16 cellular contexts compared by ENCODE assay signal in the genomic region with DNA sequence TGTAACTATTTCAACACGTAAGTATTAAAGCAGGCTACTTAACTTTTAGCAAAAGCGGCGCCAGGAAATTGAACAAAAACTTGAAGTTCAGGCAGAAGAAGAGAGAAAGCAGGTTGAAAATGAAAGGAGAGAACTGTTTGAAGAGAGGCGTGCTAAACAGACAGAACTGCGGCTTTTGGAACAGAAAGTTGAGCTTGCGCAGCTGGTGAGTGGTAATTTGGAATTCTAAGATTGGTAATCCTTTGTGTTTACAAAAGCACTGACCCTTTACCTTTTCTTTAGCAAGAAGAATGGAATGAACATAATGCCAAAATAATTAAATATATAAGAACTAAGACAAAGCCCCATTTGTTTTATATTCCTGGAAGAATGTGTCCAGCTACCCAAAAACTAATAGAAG. TPM values are rescaled to one million over a fixed set of nuclear protein-coding genes. Genes with fewer than 3 reads are reported as not detected.
DNase-seq lines count a peak whose midpoint lies in the region; ATAC-seq and TF ChIP-seq lines count a peak whose summit lies in the region.
"Had no signal": no experiment of that assay in that cellular context is flagged by ENCODE, and none has a peak within 500 bp of the region (broad histone marks: within the 10 kb centered on the region; RNA-seq: fewer than 3 reads in every experiment).

No MANE protein-coding gene starts in this region.

- intact Hi-C loops in left ventricle myocardium superior (cut with micrococcal nuclease): no loop called here

- H3K4me3 Mint-ChIP-seq in activated CD8-positive, alpha-beta memory T cell treated with anti-CD3 and anti-CD28 coated beads, Interleukin-2, amount 10 ng/mL, durations not matched to agents 7 days and 5 days: no peak overlapping the region
- peak overlapping the region; percentile 20; the same call in 1 of the 2 replicates for H3K4me3 Mint-ChIP-seq in HFFc6
- peak overlapping the region; percentile 47 for H3K4me3 Mint-ChIP-seq in activated naive CD8-positive, alpha-beta T cell treated with anti-CD3 and anti-CD28 coated beads for 36 hours
- peak overlapping the region; percentile 28 for H3K4me3 Mint-ChIP-seq in neural crest cell

- peak overlapping the region; percentile 22 for H3K27ac Mint-ChIP-seq in activated CD8-positive, alpha-beta memory T cell treated with anti-CD3 and anti-CD28 coated beads, Interleukin-2, amount 10 ng/mL, durations not matched to agents 7 days and 5 days
- H3K27ac Mint-ChIP-seq in HFFc6: peak overlapping the region; percentile 38
- H3K27ac Mint-ChIP-seq in activated naive CD8-positive, alpha-beta T cell treated with anti-CD3 and anti-CD28 coated beads for 36 hours: peak overlapping the region; percentile 13
- no peak overlapping the region for H3K27ac Mint-ChIP-seq in neural crest cell (ENCODE audit: unreplicated experiment)

- H3K27me3 Mint-ChIP-seq in activated CD8-positive, alpha-beta memory T cell treated with anti-CD3 and anti-CD28 coated beads, Interleukin-2, amount 10 ng/mL, durations not matched to agents 7 days and 5 days: no peaks in the 10 kb centered on the region
- peaks cover 3% of the 10 kb centered on the region for H3K27me3 Mint-ChIP-seq in HFFc6 (ENCODE audit: insufficient read depth)
- H3K27me3 Mint-ChIP-seq in activated naive CD8-positive, alpha-beta T cell treated with anti-CD3 and anti-CD28 coated beads for 36 hours: no peaks in the 10 kb centered on the region
- peaks cover 4% of the 10 kb centered on the region for H3K27me3 Mint-ChIP-seq in neural crest cell (ENCODE audit: low read depth)

- TF ChIP-seq CTCF in HFFc6 (IDR thresholded peaks at IDR 0.05) (no peak), neural crest cell (conservative IDR thresholded peaks at IDR 0.05) (no peak)

- peaks cover 40% of the 10 kb centered on the region for H3K4me1 Mint-ChIP-seq in activated CD8-positive, alpha-beta memory T cell treated with anti-CD3 and anti-CD28 coated beads, Interleukin-2, amount 10 ng/mL, durations not matched to agents 7 days and 5 days
- peaks cover 26% of the 10 kb centered on the region for H3K4me1 Mint-ChIP-seq in HFFc6 (ENCODE audit: low read depth)
- peaks cover 27% of the 10 kb centered on the region for H3K4me1 Mint-ChIP-seq in activated naive CD8-positive, alpha-beta T cell treated with anti-CD3 and anti-CD28 coated beads for 36 hours
- H3K4me1 Mint-ChIP-seq in neural crest cell: peaks cover 38% of the 10 kb centered on the region

- H3K36me3 Mint-ChIP-seq in activated CD8-positive, alpha-beta memory T cell treated with anti-CD3 and anti-CD28 coated beads, Interleukin-2, amount 10 ng/mL, durations not matched to agents 7 days and 5 days: peaks cover 53% of the 10 kb centered on the region
- peaks cover 44% of the 10 kb centered on the region for H3K36me3 Mint-ChIP-seq in HFFc6 (ENCODE audit: low read depth)
- peaks cover 53% of the 10 kb centered on the region for H3K36me3 Mint-ChIP-seq in activated naive CD8-positive, alpha-beta T cell treated with anti-CD3 and anti-CD28 coated beads for 36 hours
- H3K36me3 Mint-ChIP-seq in neural crest cell (ENCODE audit: low read depth): peaks cover 29% of the 10 kb centered on the region

- no peaks in the 10 kb centered on the region for H3K9me3 Mint-ChIP-seq in activated CD8-positive, alpha-beta memory T cell treated with anti-CD3 and anti-CD28 coated beads, Interleukin-2, amount 10 ng/mL, durations not matched to agents 7 days and 5 days (ENCODE audit: low read depth)
- no peaks in the 10 kb centered on the region for H3K9me3 Mint-ChIP-seq in HFFc6
- H3K9me3 Mint-ChIP-seq in activated naive CD8-positive, alpha-beta T cell treated with anti-CD3 and anti-CD28 coated beads for 36 hours: no peaks in the 10 kb centered on the region
- H3K9me3 Mint-ChIP-seq in neural crest cell: no peaks in the 10 kb centered on the region
- H3K9me3 Mint-ChIP-seq: immature natural killer cell had no signal

- CTCF ChIA-PET in activated CD8-positive, alpha-beta memory T cell treated with anti-CD3 and anti-CD28 coated beads, Interleukin-2, amount 10 ng/mL, durations not matched to agents 7 days and 5 days (lab: Charles Lee): interaction anchor here (0.8 to 1.3 kb wide), 3 partner anchors 9 to 72 kb away, joined by 3 to 5 read pairs (median 3); partner anchors contain the start of gene TRAPPC6B

- no peak for ATAC-seq in activated CD8-positive, alpha-beta memory T cell treated with anti-CD3 and anti-CD28 coated beads, Interleukin-2, amount 10 ng/mL, durations not matched to agents 7 days and 5 days
- no peak for ATAC-seq in left ventricle myocardium superior

- DNase-seq in activated CD8-positive, alpha-beta memory T cell treated with anti-CD3 and anti-CD28 coated beads, Interleukin-2, amount 10 ng/mL, durations not matched to agents 7 days and 5 days: no peak
- no peak for DNase-seq in activated CD8-positive, alpha-beta memory T cell treated with anti-CD3 and anti-CD28 coated beads for 24 hours
- DNase-seq in HFFc6: no peak
- no peak for DNase-seq in activated naive CD8-positive, alpha-beta T cell treated with anti-CD3 and anti-CD28 coated beads for 36 hours
- no peak for DNase-seq in neural crest cell (ENCODE audit: low read depth, low spot score)
- DNase-seq in dermis blood vessel endothelial cell: no peak
- DNase-seq in left ventricle myocardium superior: no peak
- DNase-seq in LoVo (ENCODE audit: low spot score): no peak
- DNase-seq: activated CD4-positive, CD25-positive, alpha-beta regulatory T cell; adrenal gland; immature natural killer cell; KG1; NCI-H2029; NCI-H345; nucleus accumbens; retina had no signal

RNA-seq across cellular contexts. Expression of gene PNN, which starts 4.0 kb away (rescaled TPM):
- total RNA-seq in activated CD8-positive, alpha-beta memory T cell treated with anti-CD3 and anti-CD28 coated beads, Interleukin-2, amount 10 ng/mL, durations not matched to agents 7 days and 5 days: 100 to 1,000 TPM in 1 of 2 experiments, 10 to 100 TPM in 1; 96.2 to 133 TPM
- 10 to 100 TPM; 30.1 to 44.5 (median 40.5) TPM for total RNA-seq in HFFc6 (2021; fragmentation: NEBNext Ultra II Directional; extraction: Animal tissue kit (Norgen Biotek cat#: 25700))
- 100 to 1,000 TPM; 108 to 111 TPM for total RNA-seq in activated naive CD8-positive, alpha-beta T cell treated with anti-CD3 and anti-CD28 coated beads for 36 hours
- total RNA-seq in neural crest cell (128 and 145 TPM in 2 replicates), dermis blood vessel endothelial cell (22.5 and 25.4 TPM in 2 replicates), left ventricle myocardium superior (29.0 TPM)

RNA-seq across cellular contexts. Expression of gene TRAPPC6B, which starts 8.9 kb away (rescaled TPM):
- 10 to 100 TPM; 25.0 to 25.6 TPM for total RNA-seq in activated CD8-positive, alpha-beta memory T cell treated with anti-CD3 and anti-CD28 coated beads, Interleukin-2, amount 10 ng/mL, durations not matched to agents 7 days and 5 days
- 10 to 100 TPM; 23.7 to 29.9 (median 25.4) TPM for total RNA-seq in HFFc6 (2021; fragmentation: NEBNext Ultra II Directional; extraction: Animal tissue kit (Norgen Biotek cat#: 25700))
- 10 to 100 TPM; 21.8 to 21.9 TPM for total RNA-seq in activated naive CD8-positive, alpha-beta T cell treated with anti-CD3 and anti-CD28 coated beads for 36 hours
- 18.1 and 18.2 TPM in 2 replicates for total RNA-seq in neural crest cell
- 34.9 and 35.8 TPM in 2 replicates for total RNA-seq in dermis blood vessel endothelial cell
- 22.8 TPM for total RNA-seq in left ventricle myocardium superior

RNA-seq across cellular contexts. Expression of gene MIA2, which starts 54.7 kb away (rescaled TPM):
- 10 to 100 TPM; 25.6 to 26.9 TPM for total RNA-seq in activated CD8-positive, alpha-beta memory T cell treated with anti-CD3 and anti-CD28 coated beads, Interleukin-2, amount 10 ng/mL, durations not matched to agents 7 days and 5 days
- total RNA-seq in HFFc6 (2021; fragmentation: NEBNext Ultra II Directional; extraction: Animal tissue kit (Norgen Biotek cat#: 25700)): 10 to 100 TPM; 11.5 to 16.3 (median 13.0) TPM
- 10 to 100 TPM; 19.1 to 19.5 TPM for total RNA-seq in activated naive CD8-positive, alpha-beta T cell treated with anti-CD3 and anti-CD28 coated beads for 36 hours
- total RNA-seq in neural crest cell (10.6 and 12.7 TPM in 2 replicates), dermis blood vessel endothelial cell (21.2 and 24.7 TPM in 2 replicates), left ventricle myocardium superior (26.5 TPM)
